ENCODE assay signal across 12 cellular contexts in the genomic region with DNA sequence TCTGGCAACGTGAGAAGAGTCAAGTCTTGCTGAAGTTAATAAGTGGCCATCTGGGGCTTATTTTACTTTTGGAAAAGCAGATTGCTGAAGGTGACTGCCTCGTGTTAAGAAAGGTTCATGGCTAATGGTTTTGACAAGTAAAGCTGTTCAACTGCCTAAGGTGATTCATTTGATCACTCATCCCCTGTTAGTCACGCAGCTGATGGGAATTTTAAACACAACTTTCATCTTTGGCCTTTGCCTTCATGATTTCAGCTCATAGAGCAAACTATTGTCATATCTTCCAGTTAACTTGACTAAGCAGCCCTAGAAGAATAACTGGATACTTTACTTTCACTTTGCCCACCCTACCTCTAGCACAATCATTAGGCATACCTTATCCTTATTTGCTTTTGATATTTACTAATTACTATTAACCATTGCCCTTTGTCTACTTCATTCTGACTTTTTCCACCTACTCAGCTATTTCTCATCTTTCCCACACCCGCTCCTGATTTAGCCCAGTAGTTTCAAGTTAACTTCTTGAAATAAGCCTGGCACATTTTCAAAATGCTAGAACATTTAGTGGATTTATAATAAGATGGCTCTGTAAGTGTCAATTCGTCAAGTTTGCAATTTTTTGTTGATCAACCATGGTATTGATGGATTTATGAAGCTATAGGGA.
DNase-seq lines count a peak whose midpoint lies in the region; ATAC-seq and TF ChIP-seq lines count a peak whose summit lies in the region.
"Had no signal": no experiment of that assay in that cellular context is flagged by ENCODE, and none has a peak within 500 bp of the region (broad histone marks: within the 10 kb centered on the region; RNA-seq: fewer than 3 reads in every experiment).

No MANE protein-coding gene starts in this region.

- H3K4me2 ChIP-seq in skeletal muscle satellite cell (ENCODE audit: low read length), result peak overlapping the region; percentile 43

- H3K27me3 ChIP-seq in skeletal muscle satellite cell (ENCODE audit: control insufficient read depth, insufficient read depth, low read length), result no peaks in the 10 kb centered on the region
- no peaks in the 10 kb centered on the region for H3K27me3 ChIP-seq in left lung
- H3K27me3 ChIP-seq: colonic mucosa had no signal

- CTCF ChIA-PET in RWPE1 (lab: Yijun Ruan, JAX), result interaction anchor here (0.6 kb wide), 1 partner anchor 105 kb away, joined by 3 read pairs; no protein-coding TSS in a partner anchor

- H3K9me3 ChIP-seq in skeletal muscle satellite cell (replicated peaks; ENCODE audit: low read length) (no peaks in the 10 kb centered on the region), left lung (no peaks in the 10 kb centered on the region)
- H3K9me3 ChIP-seq: colonic mucosa had no signal

- TF ChIP-seq CTCF in RWPE1 (conservative IDR thresholded peaks at IDR 0.05; ENCODE audit: low read depth), result no peak
- no peak for TF ChIP-seq CTCF in left lung (IDR thresholded peaks at IDR 0.05)

- ATAC-seq in esophagus mucosa (peak; percentile 84), left lung (no peak), GM19397 (IDR thresholded peaks at IDR 0.05; ENCODE audit: unreplicated experiment) (no peak), GM21576 (IDR thresholded peaks at IDR 0.05; ENCODE audit: unreplicated experiment) (no peak)

- no peak overlapping the region for H3K27ac ChIP-seq in RWPE1
- no peak overlapping the region for H3K27ac ChIP-seq in left lung
- H3K27ac ChIP-seq: colonic mucosa had no signal

- no peak overlapping the region for H3K4me3 ChIP-seq in skeletal muscle satellite cell (ENCODE audit: low read length)
- no peak overlapping the region for H3K4me3 ChIP-seq in left lung
- H3K4me3 ChIP-seq: colonic mucosa had no signal

- H3K9ac ChIP-seq in skeletal muscle satellite cell (ENCODE audit: low read depth, low read length), result no peak overlapping the region

- POLR2A ChIA-PET in RWPE1 (lab: Yijun Ruan, JAX; ENCODE audit: low non-redundant PET), result no interaction called here

- no peak for DNase-seq in activated naive CD4-positive, alpha-beta T cell treated with Interleukin-2 at 50 U/mL for 16 hours
- peak; percentile 58 for DNase-seq in RWPE1 (ENCODE audit: low spot score)
- no peak for DNase-seq in left lung
- DNase-seq: colonic mucosa, GDM1, head of caudate nucleus, NCI-H1694 treated with DMSO at 0.1 percent for 48 hours had no signal

- H3K36me3 ChIP-seq in skeletal muscle satellite cell (ENCODE audit: insufficient read depth, low read length) (no peaks in the 10 kb centered on the region), left lung (no peaks in the 10 kb centered on the region)
- H3K36me3 ChIP-seq: colonic mucosa had no signal

- intact Hi-C loops in left lung (cut with DNase I), result no loop called here

- H3K4me1 ChIP-seq in skeletal muscle satellite cell (ENCODE audit: control insufficient read depth, insufficient read depth, low read length) (peaks cover 22% of the 10 kb centered on the region), left lung (no peaks in the 10 kb centered on the region)
- H3K4me1 ChIP-seq: colonic mucosa had no signal

- no peaks in the 10 kb centered on the region for H3K27me3 Mint-ChIP-seq in activated naive CD4-positive, alpha-beta T cell treated with anti-CD3 and anti-CD28 coated beads, Interleukin-2, amount 50 U/mL, for 24 hours

- H3K4me3 Mint-ChIP-seq in activated naive CD4-positive, alpha-beta T cell treated with anti-CD3 and anti-CD28 coated beads, Interleukin-2, amount 50 U/mL, for 24 hours, result no peak overlapping the region

- no peaks in the 10 kb centered on the region for H3K9me3 Mint-ChIP-seq in activated naive CD4-positive, alpha-beta T cell treated with anti-CD3 and anti-CD28 coated beads, Interleukin-2, amount 50 U/mL, for 24 hours

- H3K27ac Mint-ChIP-seq in activated naive CD4-positive, alpha-beta T cell treated with anti-CD3 and anti-CD28 coated beads, Interleukin-2, amount 50 U/mL, for 24 hours, result peak overlapping the region; percentile 91

- H3K36me3 Mint-ChIP-seq in activated naive CD4-positive, alpha-beta T cell treated with anti-CD3 and anti-CD28 coated beads, Interleukin-2, amount 50 U/mL, for 24 hours, result no peaks in the 10 kb centered on the region

- peaks cover 32% of the 10 kb centered on the region for H3K4me1 Mint-ChIP-seq in activated naive CD4-positive, alpha-beta T cell treated with anti-CD3 and anti-CD28 coated beads, Interleukin-2, amount 50 U/mL, for 24 hours
